ENCODE assay signal across 26 cellular contexts in genomic region chr6:100920028-100920427, GRCh38.
"Had no signal": no experiment of that assay in that cellular context is flagged by ENCODE, and none has a peak within 500 bp of the region (broad histone marks: within the 10 kb centered on the region; RNA-seq: fewer than 3 reads in every experiment).

No MANE protein-coding gene starts in this region.

- ATAC-seq: natural killer cell; psoas muscle; right cardiac atrium; right lobe of liver; stimulated activated effector memory CD8-positive, alpha-beta T cell treated with anti-CD3 and anti-CD28 coated beads, Interleukin-12 subunit alpha, Interleukin-12 subunit beta, amount 100 ng/mL, for 72 hours; stimulated activated naive B cell treated with anti-CD40 and anti-IgM and Interleukin-4, amounts not matched to agents 10 μg/mL and 1 μg/mL and 100 μg/mL, for 72 hours had no signal

- H3K79me2 ChIP-seq: parathyroid adenoma had no signal

- H2AFZ ChIP-seq: neural progenitor cell, parathyroid adenoma had no signal

- H3K4me1 ChIP-seq: neural progenitor cell, parathyroid adenoma, psoas muscle, right lobe of liver, sigmoid colon, stomach, thyroid gland, tibial nerve, upper lobe of left lung, vagina had no signal

- H3K4me2 ChIP-seq: neural progenitor cell had no signal

- FAIRE-seq: urothelium cell line had no signal

- H3K4me3 ChIP-seq: neural progenitor cell, ovary, psoas muscle, right lobe of liver, sigmoid colon, stomach, thoracic aorta, thyroid gland, tibial nerve, upper lobe of left lung, vagina had no signal

- H3K9me3 ChIP-seq: ovary, psoas muscle, right lobe of liver, stomach, thoracic aorta, thyroid gland, tibial nerve, upper lobe of left lung, vagina had no signal

- H3K27me3 ChIP-seq: neural progenitor cell, ovary, right lobe of liver, sigmoid colon, stomach, thyroid gland, tibial nerve, upper lobe of left lung, vagina had no signal

- DNase-seq: natural killer cell; occipital lobe; ovary; posterior cingulate gyrus; psoas muscle; right cardiac atrium; right lobe of liver; sigmoid colon; small intestine; stimulated activated CD4-positive, alpha-beta T cell treated with anti-CD3 and anti-CD28 coated beads, Interleukin-15, amount 100 ng/mL, for 24 hours; stimulated activated CD4-positive, alpha-beta T cell treated with anti-CD3 and anti-CD28 coated beads, Interleukin-2, amount 100 ng/mL, for 24 hours; stimulated activated CD4-positive, alpha-beta T cell treated with anti-CD3 and anti-CD28 coated beads, Interleukin-2, amount 100 ng/mL, for 48 hours; stimulated activated CD4-positive, alpha-beta T cell treated with anti-CD3 and anti-CD28 coated beads, Interleukin-4, amount 100 ng/mL, for 24 hours; stimulated activated naive B cell treated with anti-CD40 and anti-IgM and Interleukin-4, amounts not matched to agents 10 μg/mL and 1 μg/mL and 100 μg/mL, for 72 hours; stimulated activated naive CD4-positive, alpha-beta T cell treated with Interleukin-2 at 50 U/mL for 16 hours; stomach; thyroid gland; trophoblast cell; upper lobe of left lung had no signal

- H3K27ac ChIP-seq: neural progenitor cell, ovary, parathyroid adenoma, psoas muscle, right lobe of liver, sigmoid colon, stomach, thoracic aorta, thyroid gland, tibial nerve, upper lobe of left lung, vagina had no signal

- H3K36me3 ChIP-seq: neural progenitor cell, ovary, right lobe of liver, sigmoid colon, stomach, thoracic aorta, thyroid gland, tibial nerve, upper lobe of left lung, vagina had no signal
